8 cellular contexts compared by ENCODE assay signal in genomic region chr1:154977762-154978161, GRCh38. TPM values are rescaled to one million over a fixed set of nuclear protein-coding genes. Genes with fewer than 3 reads are reported as not detected.
"Had no signal": no experiment of that assay in that cellular context is flagged by ENCODE, and none has a peak within 500 bp of the region (broad histone marks: within the 10 kb centered on the region; RNA-seq: fewer than 3 reads in every experiment).

No MANE protein-coding gene starts in this region.

RNA-seq across cellular contexts. Expression of gene LENEP, which starts 15.6 kb away (rescaled TPM):
- total RNA-seq: adrenal gland, cardiac muscle cell, epithelial cell of proximal tubule, heart left ventricle, mesenteric fat pad, sigmoid colon, temporal lobe had no signal
- polyA plus RNA-seq: adrenal gland, heart left ventricle, spleen had no signal
